In genomic region chr13:30673669-30674521, GRCh38 we compare ENCODE assay signal across 7 cellular contexts. TPM values are rescaled to one million over a fixed set of nuclear protein-coding genes. Genes with fewer than 3 reads are reported as not detected.
DNase-seq lines count a peak whose midpoint lies in the region; ATAC-seq, FAIRE-seq and TF ChIP-seq lines count a peak whose summit lies in the region.

No MANE protein-coding gene starts in this region.

- H4K20me1 ChIP-seq in astrocyte (ENCODE audit: insufficient read depth, low read length), result no peaks in the 10 kb centered on the region

- no peaks in the 10 kb centered on the region for H3K9me3 ChIP-seq in astrocyte (ENCODE audit: insufficient read depth, low read depth, low read length)

- FAIRE-seq in astrocyte (lab: Jason Lieb, UNC), result peak; percentile 79

- H3K4me3 Mint-ChIP-seq in astrocyte (ENCODE audit: unreplicated experiment), result peak overlapping the region; percentile 83

- in situ Hi-C loops in GM13977 (cut with MboI; ENCODE audit: low pct_unique_long_range_greater_than_20kb, low sequenced_read_pairs, unreplicated experiment), result no loop called here

- H3K27ac Mint-ChIP-seq in astrocyte (ENCODE audit: unreplicated experiment), result peak overlapping the region; percentile 84

- no peaks in the 10 kb centered on the region for H3K79me2 ChIP-seq in astrocyte (ENCODE audit: insufficient read depth, low read length)

- H3K4me2 ChIP-seq in astrocyte (ENCODE audit: low read length), result peak overlapping the region; percentile 85

- peak overlapping the region; percentile 82 for H3K9ac ChIP-seq in astrocyte (ENCODE audit: low read length)

- no peaks in the 10 kb centered on the region for H3K9me3 Mint-ChIP-seq in astrocyte (ENCODE audit: unreplicated experiment)

- DNase-seq in GM13977 (ENCODE audit: low spot score), result peak; percentile 92
- DNase-seq in NCI-H2029 (lab: John Stamatoyannopoulos, UW), result peak; percentile 60
- DNase-seq in T-helper 9 cell, result peak; percentile 81
- peak; percentile 82 for DNase-seq in astrocyte (ENCODE audit: low read depth)
- DNase-seq in hippocampal formation (lab: John Stamatoyannopoulos, UW), result peak; percentile 79 to 81
- peak; percentile 36 for DNase-seq in retinal pigment epithelial cell (ENCODE audit: low read depth)

- TF ChIP-seq CTCF in GM13977 (IDR thresholded peaks at IDR 0.05; ENCODE audit: extremely low read depth, insufficient read depth, missing control alignments) (peak; percentile 90), astrocyte (IDR thresholded peaks at IDR 0.05; ENCODE audit: insufficient read depth, low read depth, low read length) (peak; percentile 31), retinal pigment epithelial cell (conservative IDR thresholded peaks at IDR 0.05; ENCODE audit: low read depth, low read length) (peak; percentile 59)

- H3K36me3 ChIP-seq in astrocyte (ENCODE audit: insufficient read depth, low read length), result no peaks in the 10 kb centered on the region

- no peaks in the 10 kb centered on the region for H3K4me1 ChIP-seq in astrocyte (ENCODE audit: insufficient read depth, low read length)

- no peaks in the 10 kb centered on the region for H3K27me3 ChIP-seq in astrocyte (ENCODE audit: insufficient read depth, low read length)

- no peaks in the 10 kb centered on the region for H3K36me3 Mint-ChIP-seq in astrocyte (ENCODE audit: low read depth, unreplicated experiment)

- peak overlapping the region; percentile 96 for H2AFZ ChIP-seq in astrocyte (ENCODE audit: low read depth, low read length)

- H3K4me1 Mint-ChIP-seq in astrocyte (ENCODE audit: low read depth, unreplicated experiment), result peaks cover 3% of the 10 kb centered on the region

- H3K4me3 ChIP-seq in astrocyte (ENCODE audit: insufficient read depth, low read depth, low read length) (peak overlapping the region; percentile 60), retinal pigment epithelial cell (ENCODE audit: low read length) (peak overlapping the region; percentile 67)

- no peaks in the 10 kb centered on the region for H3K27me3 Mint-ChIP-seq in astrocyte (ENCODE audit: low read depth, unreplicated experiment)

- H3K27ac ChIP-seq in astrocyte (ENCODE audit: low read depth, low read length), result peak overlapping the region; percentile 53

- ATAC-seq in HG02885 (IDR thresholded peaks at IDR 0.05; ENCODE audit: poor library complexity, unreplicated experiment), result peak; percentile 93

RNA-seq across cellular contexts. Expression of gene USPL1, which starts 56.2 kb away (rescaled TPM):
- total RNA-seq in astrocyte, result 27.4 and 29.6 TPM in 2 replicates

Comparison
In these comparisons a context has a peak if more than half of its experiments do, and no peak if none do; other contexts are left out.
1. Peak in every context shown above with its lines: DNase-seq, ATAC-seq, H3K4me3 ChIP-seq and H3K27ac ChIP-seq.
2. DNase-seq: peak in every context shown above with its lines; median percentile 92 in GM13977; 82 in astrocyte; 81 in T-helper 9 cell; 80 in hippocampal formation; 60 in NCI-H2029; 36 in retinal pigment epithelial cell.
3. CTCF ChIP-seq: peak in every context shown above with its lines; median percentile 90 in GM13977; 59 in retinal pigment epithelial cell; 31 in astrocyte.